Comparison of ENCODE assay signal across 1 cellular context in genomic region chr2:227597993-227598392, GRCh38.
TF ChIP-seq lines count a peak whose summit lies in the region.

No MANE protein-coding gene starts in this region.

TF ChIP-seq in A549, 52 proteins besides CTCF, POLR2A, EP300 and RAD21:
- TF ChIP-seq FOSL2 (IDR thresholded peaks at IDR 0.05) (no peak), FOSL2 (CRISPR knock-in tag; IDR thresholded peaks at IDR 0.05) (peak; percentile 25; the same call in 1 of the 2 replicates), PBX3 (IDR thresholded peaks at IDR 0.05) (no peak)
